ENCODE assay signal across 1 cellular context in the genomic region with DNA sequence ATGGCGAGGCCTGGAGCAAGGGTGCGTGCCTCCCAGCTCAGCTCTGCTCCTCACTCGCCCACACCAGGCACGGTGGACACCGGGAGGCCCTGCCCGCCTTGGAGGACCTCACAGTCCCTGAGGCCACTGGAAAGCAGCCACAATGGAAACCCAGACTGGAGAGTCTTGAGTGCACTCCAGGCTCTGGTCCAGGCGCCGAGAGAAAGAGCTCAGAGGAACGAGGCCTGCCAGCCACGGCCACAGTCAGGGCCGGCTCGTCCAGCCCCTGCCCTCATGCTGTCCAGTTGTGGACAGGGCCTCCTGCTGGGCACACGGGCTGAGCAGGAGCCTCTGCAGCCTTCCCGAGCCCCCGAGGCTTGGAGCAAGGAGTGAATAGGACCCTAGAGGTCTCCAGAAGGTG.
TF ChIP-seq lines count a peak whose summit lies in the region.

No MANE protein-coding gene starts in this region.

TF ChIP-seq in SK-N-SH, 30 proteins besides CTCF, POLR2A, EP300 and RAD21 (continued from another document):
- TF ChIP-seq PBX3 (IDR thresholded peaks at IDR 0.05) (no peak), RXRA (IDR thresholded peaks at IDR 0.05; ENCODE audit: borderline replicate concordance, low read depth) (no peak), CHD2 (IDR thresholded peaks at IDR 0.05; ENCODE audit: low read length, partially characterized antibody) (no peak), TEAD4 (IDR thresholded peaks at IDR 0.05; ENCODE audit: borderline replicate concordance, insufficient read depth) (no peak), RFX5 (IDR thresholded peaks at IDR 0.05; ENCODE audit: low read length) (no peak)
TF ChIP-seq in SK-N-SH: peak in this region for 0.
